ENCODE assay signal across 25 cellular contexts in genomic region chr6:125252891-125253290, GRCh38. TPM values are rescaled to one million over a fixed set of nuclear protein-coding genes. Genes with fewer than 3 reads are reported as not detected.
A peak's percentile ranks its signal among the peaks of the same experiment; 100 is the strongest.
DNase-seq lines count a peak whose midpoint lies in the region; TF ChIP-seq lines count a peak whose summit lies in the region.
"Had no signal": no experiment of that assay in that cellular context is flagged by ENCODE, and none has a peak within 500 bp of the region (broad histone marks: within the 10 kb centered on the region; RNA-seq: fewer than 3 reads in every experiment).

No MANE protein-coding gene starts in this region.

- no peak overlapping the region for H3K4ac ChIP-seq in mesenchymal stem cell (ENCODE audit: low read depth in 1 of 2, low read length in 2 of 2)

- H3K23ac ChIP-seq in mesenchymal stem cell (ENCODE audit: low read length in 2 of 2): no peak overlapping the region

- H2BK12ac ChIP-seq in mesenchymal stem cell (ENCODE audit: low read length in 2 of 2): no peak overlapping the region

- H3K4me3 ChIP-seq in AG10803 (ENCODE audit: low read length) (no peak overlapping the region), mesenchymal stem cell (ENCODE audit: insufficient read depth in 1 of 2, low read depth in 1 of 2, low read length in 2 of 2) (no peak overlapping the region)
- H3K4me3 ChIP-seq: GM23248, ovary had no signal

- no peak overlapping the region for H3K4me2 ChIP-seq in mesenchymal stem cell (ENCODE audit: low read length, poor library complexity, severe bottlenecking)

- no peak overlapping the region for H2BK15ac ChIP-seq in mesenchymal stem cell (ENCODE audit: low read depth, poor library complexity, severe bottlenecking)

- peak; percentile 41 for DNase-seq in AG10803 (ENCODE audit: low read depth)
- DNase-seq in NCI-H69 (lab: John Stamatoyannopoulos, UW): peak; percentile 40
- DNase-seq in epithelial cell of prostate (ENCODE audit: low read depth, low spot score): no peak
- DNase-seq in mesenchymal stem cell: peak; percentile 7
- no peak for DNase-seq in UCSD-AML1 (lab: John Stamatoyannopoulos, UW; ENCODE audit: unreplicated experiment)
- DNase-seq in SIG-M5 (lab: John Stamatoyannopoulos, UW): no peak
- DNase-seq in ecto neural progenitor cell (ENCODE audit: low spot score): no peak
- no peak for DNase-seq in NCI-H128 (lab: John Stamatoyannopoulos, UW; ENCODE audit: unreplicated experiment)
- DNase-seq: activated CD4-positive, alpha-beta T cell treated with anti-CD3 and anti-CD28 coated beads for 4 hours; activated CD8-positive, alpha-beta memory T cell treated with anti-CD3 and anti-CD28 coated beads, Interleukin-2, amount 10 ng/mL, durations not matched to agents 7 days and 5 days; activated naive CD8-positive, alpha-beta T cell treated with anti-CD3 and anti-CD28 coated beads, Interleukin-2, amount 10 ng/mL, durations not matched to agents 7 days and 5 days; brain microvascular endothelial cell; DMS 273 treated with DMSO at 0.1 percent for 48 hours; endodermal cell; GF-D8; GM23248; Karpas-422; mammary epithelial cell; naive thymus-derived CD4-positive, alpha-beta T cell; NCI-H1105; NCI-H510A treated with DMSO at 0.1 percent for 48 hours; ovary; right cardiac atrium; stimulated activated CD4-positive, alpha-beta T cell treated with anti-CD3 and anti-CD28 coated beads, Interleukin-15, amount 100 ng/mL, for 24 hours had no signal

- H3K27ac ChIP-seq in epithelial cell of prostate: peak overlapping the region; percentile 62
- peak overlapping the region; percentile 57 for H3K27ac ChIP-seq in mesenchymal stem cell (ENCODE audit: low read length, poor library complexity, severe bottlenecking)
- H3K27ac ChIP-seq: brain microvascular endothelial cell, C4-2B, GM23248, ovary had no signal

- H3K4me1 ChIP-seq in mesenchymal stem cell (ENCODE audit: control insufficient read depth, insufficient read depth, low read depth, low read length): peaks cover 4% of the 10 kb centered on the region

- 79% methylated on average over 1 of the region's 1 CpG for WGBS in mesenchymal stem cell

- no peak overlapping the region for H3K18ac ChIP-seq in mesenchymal stem cell (ENCODE audit: low read depth in 1 of 2, low read length in 2 of 2)

- no peak overlapping the region for H3K9ac ChIP-seq in mesenchymal stem cell (ENCODE audit: low read length)
- H3K9ac ChIP-seq: GM23248 had no signal

- H4K91ac ChIP-seq in mesenchymal stem cell (ENCODE audit: low read length): no peak overlapping the region

- no peaks in the 10 kb centered on the region for H3K79me1 ChIP-seq in mesenchymal stem cell (replicated peaks; ENCODE audit: low read length, poor library complexity, severe bottlenecking)

- no peak overlapping the region for H2AFZ ChIP-seq in mesenchymal stem cell (ENCODE audit: low read depth, low read length)
- H2AFZ ChIP-seq: GM23248 had no signal

- H2AK5ac ChIP-seq in mesenchymal stem cell (ENCODE audit: low read length, severe bottlenecking): no peak overlapping the region

- H3K36me3 ChIP-seq in mesenchymal stem cell (ENCODE audit: control insufficient read depth in 1 of 2, insufficient read depth in 2 of 2, low read depth in 1 of 2, low read length in 2 of 2): no peaks in the 10 kb centered on the region
- H3K36me3 ChIP-seq: brain microvascular endothelial cell, ovary had no signal

- H3K27me3 ChIP-seq in mesenchymal stem cell (ENCODE audit: control insufficient read depth in 1 of 2, insufficient read depth in 1 of 2, low read length in 2 of 2): no peaks in the 10 kb centered on the region
- H3K27me3 ChIP-seq: brain microvascular endothelial cell, ovary had no signal

- no peaks in the 10 kb centered on the region for H3K9me3 ChIP-seq in mesenchymal stem cell (ENCODE audit: control insufficient read depth, low read length)
- H3K9me3 ChIP-seq: ovary had no signal

- no peak for TF ChIP-seq CTCF in AG10803 (conservative IDR thresholded peaks at IDR 0.05; ENCODE audit: low read length)

- H4K8ac ChIP-seq in mesenchymal stem cell (ENCODE audit: low read length): no peak overlapping the region

- no peak overlapping the region for H2BK5ac ChIP-seq in mesenchymal stem cell (ENCODE audit: low read depth, low read length, poor library complexity, severe bottlenecking)

- H2BK120ac ChIP-seq in mesenchymal stem cell (ENCODE audit: low read depth, low read length): no peak overlapping the region

- no peak overlapping the region for H3K14ac ChIP-seq in mesenchymal stem cell (ENCODE audit: low read length in 2 of 2)

RNA-seq across cellular contexts. Expression of gene HDDC2, which starts 48.9 kb away (rescaled TPM):
- polyA plus RNA-seq in mesenchymal stem cell (2013, experiment 1 of 2): 47.5 TPM
- polyA plus RNA-seq in mesenchymal stem cell (2013, experiment 2 of 2): 50.7 TPM

Comparison
In these comparisons a context has a peak if more than half of its experiments do, and no peak if none do; other contexts are left out.
1. DNase-seq: peak in AG10803 (single experiment), NCI-H69 (single experiment) and mesenchymal stem cell (single experiment); none in epithelial cell of prostate (single experiment), UCSD-AML1 (single experiment), SIG-M5 (single experiment), ecto neural progenitor cell (single experiment) and NCI-H128 (single experiment).